Comparison of ENCODE assay signal across 1 cellular context in genomic region chr21:43299441-43300277, GRCh38.
TF ChIP-seq lines count a peak whose summit lies in the region.

No MANE protein-coding gene starts in this region.

TF ChIP-seq in HepG2, 621 proteins besides CTCF, POLR2A, EP300 and RAD21 (continued from another document and continues in another):
- TF ChIP-seq ZNF407 (CRISPR knock-in tag; IDR thresholded peaks at IDR 0.05; ENCODE audit: not compliant biosample characterization) = no peak
- no peak for TF ChIP-seq MATR3 (CRISPR knock-in tag; IDR thresholded peaks at IDR 0.05)
- TF ChIP-seq KDM4B (CRISPR knock-in tag; IDR thresholded peaks at IDR 0.05) = no peak
- no peak for TF ChIP-seq KIAA2018 (CRISPR knock-in tag; IDR thresholded peaks at IDR 0.05; ENCODE audit: borderline replicate concordance)
- TF ChIP-seq STAT5B (CRISPR knock-in tag; IDR thresholded peaks at IDR 0.05) = no peak
- no peak for TF ChIP-seq POLR2AphosphoS2 (IDR thresholded peaks at IDR 0.05; ENCODE audit: low read depth, low read length)
- TF ChIP-seq BRD4 (CRISPR knock-in tag; IDR thresholded peaks at IDR 0.05) = no peak
- no peak for TF ChIP-seq KAT7 (CRISPR knock-in tag; IDR thresholded peaks at IDR 0.05; ENCODE audit: borderline replicate concordance)
- no peak for TF ChIP-seq ZNF83 (CRISPR knock-in tag; IDR thresholded peaks at IDR 0.05; ENCODE audit: borderline replicate concordance)
- TF ChIP-seq ZNF362 (CRISPR knock-in tag; IDR thresholded peaks at IDR 0.05; ENCODE audit: borderline replicate concordance) = no peak; the same call in 1 of the 2 replicates
- TF ChIP-seq NKX3-1 (CRISPR knock-in tag; IDR thresholded peaks at IDR 0.05) = no peak
- TF ChIP-seq ZNF780A (CRISPR knock-in tag; IDR thresholded peaks at IDR 0.05) = no peak
- TF ChIP-seq THAP11 (CRISPR knock-in tag; IDR thresholded peaks at IDR 0.05) = peak; percentile 40; the same call in 1 of the 2 replicates
- TF ChIP-seq STAG1 (CRISPR knock-in tag; IDR thresholded peaks at IDR 0.05) = peak; percentile 10; the same call in 1 of the 2 replicates
- peak; percentile 88; the same call in 1 of the 2 replicates for TF ChIP-seq ZSCAN29 (CRISPR knock-in tag; conservative IDR thresholded peaks at IDR 0.05)
- peak; percentile 72; the same call in 1 of the 2 replicates for TF ChIP-seq ZNF605 (CRISPR knock-in tag; IDR thresholded peaks at IDR 0.05)
- no peak for TF ChIP-seq ZSCAN9 (CRISPR knock-in tag; IDR thresholded peaks at IDR 0.05; ENCODE audit: borderline replicate concordance)
- no peak for TF ChIP-seq MYC (CRISPR knock-in tag; IDR thresholded peaks at IDR 0.05; ENCODE audit: borderline replicate concordance)
- peak; percentile 65; the same call in 1 of the 2 replicates for TF ChIP-seq ZNF230 (CRISPR knock-in tag; IDR thresholded peaks at IDR 0.05)
- TF ChIP-seq NONO (IDR thresholded peaks at IDR 0.05) = no peak
- TF ChIP-seq NONO (CRISPR knock-in tag; conservative IDR thresholded peaks at IDR 0.05) = peak; percentile 81
- no peak for TF ChIP-seq TEAD2 (CRISPR knock-in tag; IDR thresholded peaks at IDR 0.05)
- TF ChIP-seq BCL6 (CRISPR knock-in tag; IDR thresholded peaks at IDR 0.05) = peak; percentile 95
- no peak for TF ChIP-seq ZNF382 (CRISPR knock-in tag; IDR thresholded peaks at IDR 0.05; ENCODE audit: borderline replicate concordance)
- TF ChIP-seq ELK4 (CRISPR knock-in tag; IDR thresholded peaks at IDR 0.05; ENCODE audit: borderline replicate concordance) = no peak
- no peak for TF ChIP-seq AGO1 (IDR thresholded peaks at IDR 0.05; ENCODE audit: low read depth, low read length, poor library complexity, severe bottlenecking)
- no peak for TF ChIP-seq CHCHD3 (CRISPR knock-in tag; IDR thresholded peaks at IDR 0.05)
- no peak for TF ChIP-seq ZNF562 (CRISPR knock-in tag; IDR thresholded peaks at IDR 0.05; ENCODE audit: borderline replicate concordance)
- peak; percentile 37; the same call in 1 of the 2 replicates for TF ChIP-seq ARNT2 (CRISPR knock-in tag; IDR thresholded peaks at IDR 0.05; ENCODE audit: low read depth)
- TF ChIP-seq ZBTB10 (CRISPR knock-in tag; IDR thresholded peaks at IDR 0.05; ENCODE audit: borderline replicate concordance) = no peak
- TF ChIP-seq ZNF687 (CRISPR knock-in tag; IDR thresholded peaks at IDR 0.05) = peak; percentile 83
- TF ChIP-seq SATB2 (CRISPR knock-in tag; IDR thresholded peaks at IDR 0.05) = no peak
